Comparison of ENCODE assay signal across 1 cellular context in genomic region chr16:2739555-2740435, GRCh38.
TF ChIP-seq lines count a peak whose summit lies in the region.

No MANE protein-coding gene starts in this region.

TF ChIP-seq in HepG2, 621 proteins besides CTCF, POLR2A, EP300 and RAD21 (continued from another document and continues in another):
- 0 out of 2 replicates have a peak, but pooled peaks have one; percentile 22 for TF ChIP-seq ATF2 (CRISPR knock-in tag; IDR thresholded peaks at IDR 0.05)
- TF ChIP-seq ZC3H13 (CRISPR knock-in tag; IDR thresholded peaks at IDR 0.05), result no peak
- TF ChIP-seq HNF1B (CRISPR knock-in tag; IDR thresholded peaks at IDR 0.05), result no peak
- 0 out of 2 replicates have a peak, but pooled peaks have one; percentile 16 for TF ChIP-seq ZMYM3 (CRISPR knock-in tag; IDR thresholded peaks at IDR 0.05)
- TF ChIP-seq E2F5 (CRISPR knock-in tag; conservative IDR thresholded peaks at IDR 0.05), result no peak
- no peak for TF ChIP-seq SOX6 (IDR thresholded peaks at IDR 0.05)
- no peak for TF ChIP-seq SOX6 (CRISPR knock-in tag; IDR thresholded peaks at IDR 0.05)
- TF ChIP-seq PCBP1 (IDR thresholded peaks at IDR 0.05; ENCODE audit: borderline replicate concordance, low read depth, low read length), result no peak
- no peak for TF ChIP-seq ZNF891 (CRISPR knock-in tag; IDR thresholded peaks at IDR 0.05)
- TF ChIP-seq ZBTB10 (CRISPR knock-in tag; IDR thresholded peaks at IDR 0.05; ENCODE audit: borderline replicate concordance), result no peak
- TF ChIP-seq GPBP1L1 (CRISPR knock-in tag; IDR thresholded peaks at IDR 0.05), result no peak
- no peak for TF ChIP-seq HMG20A (CRISPR knock-in tag; IDR thresholded peaks at IDR 0.05; ENCODE audit: borderline replicate concordance)
- no peak for TF ChIP-seq ZSCAN21 (CRISPR knock-in tag; IDR thresholded peaks at IDR 0.05; ENCODE audit: borderline replicate concordance)
- TF ChIP-seq ZFP62 (CRISPR knock-in tag; IDR thresholded peaks at IDR 0.05), result no peak
- TF ChIP-seq CAMTA2 (CRISPR knock-in tag; IDR thresholded peaks at IDR 0.05; ENCODE audit: borderline replicate concordance), result no peak
- TF ChIP-seq MED13 (CRISPR knock-in tag; IDR thresholded peaks at IDR 0.05), result no peak
- no peak for TF ChIP-seq PHB2 (IDR thresholded peaks at IDR 0.05; ENCODE audit: partially characterized antibody)
- TF ChIP-seq TRIM24 (CRISPR knock-in tag; IDR thresholded peaks at IDR 0.05), result no peak
- TF ChIP-seq DBP (CRISPR knock-in tag; IDR thresholded peaks at IDR 0.05; ENCODE audit: not compliant biosample characterization), result no peak
- TF ChIP-seq RFX3 (CRISPR knock-in tag; IDR thresholded peaks at IDR 0.05), result no peak
- TF ChIP-seq SRY (CRISPR knock-in tag; IDR thresholded peaks at IDR 0.05), result no peak
- TF ChIP-seq SP4 (CRISPR knock-in tag; IDR thresholded peaks at IDR 0.05), result no peak
- no peak for TF ChIP-seq SMAD9 (CRISPR knock-in tag; IDR thresholded peaks at IDR 0.05)
- TF ChIP-seq SUZ12 (IDR thresholded peaks at IDR 0.05; ENCODE audit: low read depth, low read length), result no peak
- TF ChIP-seq CCDC6 (CRISPR knock-in tag; IDR thresholded peaks at IDR 0.05), result no peak
- no peak for TF ChIP-seq PRMT3 (CRISPR knock-in tag; IDR thresholded peaks at IDR 0.05; ENCODE audit: borderline replicate concordance, low read depth)
- no peak for TF ChIP-seq ZNF749 (CRISPR knock-in tag; IDR thresholded peaks at IDR 0.05; ENCODE audit: borderline replicate concordance)
- no peak for TF ChIP-seq ZMYM4 (CRISPR knock-in tag; IDR thresholded peaks at IDR 0.05)
- TF ChIP-seq LRRFIP1 (CRISPR knock-in tag; conservative IDR thresholded peaks at IDR 0.05), result no peak
- TF ChIP-seq NFKBIZ (CRISPR knock-in tag; IDR thresholded peaks at IDR 0.05), result no peak
- no peak for TF ChIP-seq ZBTB20 (CRISPR knock-in tag; IDR thresholded peaks at IDR 0.05; ENCODE audit: borderline replicate concordance, low read depth)
- TF ChIP-seq MTA3 (CRISPR knock-in tag; IDR thresholded peaks at IDR 0.05), result no peak
- TF ChIP-seq BCLAF1 (IDR thresholded peaks at IDR 0.05), result no peak
- TF ChIP-seq JDP2 (CRISPR knock-in tag; IDR thresholded peaks at IDR 0.05; ENCODE audit: borderline replicate concordance), result no peak
- TF ChIP-seq SNAPC4 (CRISPR knock-in tag; IDR thresholded peaks at IDR 0.05), result no peak
- TF ChIP-seq ZFP36L2 (CRISPR knock-in tag; IDR thresholded peaks at IDR 0.05), result no peak
- no peak for TF ChIP-seq HMG20B (CRISPR knock-in tag; conservative IDR thresholded peaks at IDR 0.05)
- 0 out of 2 replicates have a peak, but pooled peaks have one; percentile 67 for TF ChIP-seq ZNF292 (CRISPR knock-in tag; IDR thresholded peaks at IDR 0.05; ENCODE audit: borderline replicate concordance, low read depth)
- no peak for TF ChIP-seq POGZ (CRISPR knock-in tag; IDR thresholded peaks at IDR 0.05)
- no peak for TF ChIP-seq ZNF20 (CRISPR knock-in tag; IDR thresholded peaks at IDR 0.05)
- no peak for TF ChIP-seq ZKSCAN5 (CRISPR knock-in tag; IDR thresholded peaks at IDR 0.05)
